Comparison of ENCODE assay signal across 31 cellular contexts in genomic region chr20:22791432-22791831, GRCh38.
"Had no signal": no experiment of that assay in that cellular context is flagged by ENCODE, and none has a peak within 500 bp of the region (broad histone marks: within the 10 kb centered on the region; RNA-seq: fewer than 3 reads in every experiment).

No MANE protein-coding gene starts in this region.

- H3K9me3 Mint-ChIP-seq: activated CD4-positive, alpha-beta memory T cell treated with anti-CD3 and anti-CD28 coated beads, Interleukin-2, amount 10 ng/mL, durations not matched to agents 7 days and 5 days; activated CD4-positive, alpha-beta T cell treated with anti-CD3 and anti-CD28 coated beads, Interleukin-2, amount 10 ng/mL, durations not matched to agents 7 days and 5 days; activated naive CD4-positive, alpha-beta T cell treated with anti-CD3 and anti-CD28 coated beads, Interleukin-2, amount 10 ng/mL, durations not matched to agents 7 days and 5 days; activated T-cell treated with anti-CD3 and anti-CD28 coated beads, Interleukin-2, amount 50 U/mL, for 24 hours; dendritic cell treated with granulocyte-macrophage colony-stimulating factor and Interleukin-4, amounts not matched to agents 40 ng/mL and 50 ng/mL, for 4 days; endodermal cell had no signal

- H3K4me1 ChIP-seq: colonic mucosa had no signal

- H3K27ac Mint-ChIP-seq: activated CD4-positive, alpha-beta memory T cell treated with anti-CD3 and anti-CD28 coated beads, Interleukin-2, amount 10 ng/mL, durations not matched to agents 7 days and 5 days; activated CD4-positive, alpha-beta T cell treated with anti-CD3 and anti-CD28 coated beads, Interleukin-2, amount 10 ng/mL, durations not matched to agents 7 days and 5 days; activated naive CD4-positive, alpha-beta T cell treated with anti-CD3 and anti-CD28 coated beads, Interleukin-2, amount 10 ng/mL, durations not matched to agents 7 days and 5 days; activated naive CD4-positive, alpha-beta T cell treated with anti-CD3 and anti-CD28 coated beads, Interleukin-2, amount 50 U/mL, for 72 hours; activated naive CD8-positive, alpha-beta T cell treated with anti-CD3 and anti-CD28 coated beads, Interleukin-2, amount 10 ng/mL, durations not matched to agents 7 days and 5 days; activated T-cell treated with anti-CD3 and anti-CD28 coated beads, Interleukin-2, amount 50 U/mL, for 24 hours; activated T-cell treated with anti-CD3 and anti-CD28 coated beads, Interleukin-2, amount 50 U/mL, for 72 hours; dendritic cell treated with granulocyte-macrophage colony-stimulating factor and Interleukin-4, amounts not matched to agents 40 ng/mL and 50 ng/mL, for 4 days; endodermal cell; WTC11 had no signal

- H3K27me3 Mint-ChIP-seq: activated CD4-positive, alpha-beta memory T cell treated with anti-CD3 and anti-CD28 coated beads, Interleukin-2, amount 10 ng/mL, durations not matched to agents 7 days and 5 days; activated CD4-positive, alpha-beta T cell treated with anti-CD3 and anti-CD28 coated beads, Interleukin-2, amount 10 ng/mL, durations not matched to agents 7 days and 5 days; activated naive CD4-positive, alpha-beta T cell treated with anti-CD3 and anti-CD28 coated beads, Interleukin-2, amount 10 ng/mL, durations not matched to agents 7 days and 5 days; activated T-cell treated with anti-CD3 and anti-CD28 coated beads, Interleukin-2, amount 50 U/mL, for 24 hours; dendritic cell treated with granulocyte-macrophage colony-stimulating factor and Interleukin-4, amounts not matched to agents 40 ng/mL and 50 ng/mL, for 4 days had no signal

- H2AFZ ChIP-seq: hepatocyte had no signal

- H3K4me3 ChIP-seq: body of pancreas, colonic mucosa, dorsolateral prefrontal cortex, esophagus muscularis mucosa, gastroesophageal sphincter, heart right ventricle, hepatocyte had no signal

- H3K27ac ChIP-seq: body of pancreas, colonic mucosa, dorsolateral prefrontal cortex, esophagus muscularis mucosa, hepatocyte, VCaP had no signal

- ATAC-seq: activated naive CD4-positive, alpha-beta T cell treated with anti-CD3 and anti-CD28 coated beads, Interleukin-2, amount 50 U/mL, for 72 hours; activated T-cell treated with anti-CD3 and anti-CD28 coated beads, Interleukin-2, amount 50 U/mL, for 72 hours; body of pancreas; gastroesophageal sphincter; WTC11 had no signal

- H3K4me3 Mint-ChIP-seq: activated CD4-positive, alpha-beta memory T cell treated with anti-CD3 and anti-CD28 coated beads, Interleukin-2, amount 10 ng/mL, durations not matched to agents 7 days and 5 days; activated CD4-positive, alpha-beta T cell treated with anti-CD3 and anti-CD28 coated beads, Interleukin-2, amount 10 ng/mL, durations not matched to agents 7 days and 5 days; activated naive CD4-positive, alpha-beta T cell treated with anti-CD3 and anti-CD28 coated beads, Interleukin-2, amount 10 ng/mL, durations not matched to agents 7 days and 5 days; activated naive CD8-positive, alpha-beta T cell treated with anti-CD3 and anti-CD28 coated beads, Interleukin-2, amount 10 ng/mL, durations not matched to agents 7 days and 5 days; activated T-cell treated with anti-CD3 and anti-CD28 coated beads, Interleukin-2, amount 50 U/mL, for 24 hours; activated T-cell treated with anti-CD3 and anti-CD28 coated beads, Interleukin-2, amount 50 U/mL, for 72 hours; dendritic cell treated with granulocyte-macrophage colony-stimulating factor and Interleukin-4, amounts not matched to agents 40 ng/mL and 50 ng/mL, for 4 days; endodermal cell; WTC11 had no signal

- H3K79me2 ChIP-seq: hepatocyte had no signal

- H3K27me3 ChIP-seq: body of pancreas, colonic mucosa, gastroesophageal sphincter, hepatocyte had no signal

- H3K4me2 ChIP-seq: hepatocyte had no signal

- DNase-seq: activated CD4-positive, alpha-beta memory T cell treated with anti-CD3 and anti-CD28 coated beads, Interleukin-2, amount 10 ng/mL, durations not matched to agents 7 days and 5 days; activated CD4-positive, alpha-beta T cell treated with anti-CD3 and anti-CD28 coated beads for 1 hour; activated CD4-positive, alpha-beta T cell treated with anti-CD3 and anti-CD28 coated beads for 4 hours; activated CD4-positive, alpha-beta T cell treated with anti-CD3 and anti-CD28 coated beads, Interleukin-2, amount 10 ng/mL, durations not matched to agents 7 days and 5 days; activated CD4-positive, alpha-beta T cell treated with anti-CD3 and anti-CD28 coated beads, Interleukin-2, amount 50 U/mL, for 4 hours; activated CD8-positive, alpha-beta memory T cell treated with anti-CD3 and anti-CD28 coated beads, Interleukin-2, amount 50 U/mL, for 48 hours; activated gamma-delta T cell; activated naive CD4-positive, alpha-beta T cell; activated naive CD4-positive, alpha-beta T cell treated with anti-CD3 and anti-CD28 coated beads, Interleukin-2, amount 10 ng/mL, durations not matched to agents 7 days and 5 days; activated naive CD8-positive, alpha-beta T cell treated with anti-CD3 and anti-CD28 coated beads, Interleukin-2, amount 10 ng/mL, durations not matched to agents 7 days and 5 days; activated T-cell treated with anti-CD3 and anti-CD28 coated beads for 4 hours; activated T-cell treated with anti-CD3 and anti-CD28 coated beads, Interleukin-2, amount 50 U/mL, for 24 hours; activated T-cell treated with anti-CD3 and anti-CD28 coated beads, Interleukin-2, amount 50 U/mL, for 72 hours; anterior cingulate cortex; body of pancreas; caudate nucleus; colonic mucosa; dorsolateral prefrontal cortex; effector memory CD4-positive, alpha-beta T cell; endodermal cell; erythroblast; foreskin melanocyte; heart right ventricle; T-helper 2 cell had no signal

- H3K9me3 ChIP-seq: body of pancreas, colonic mucosa, esophagus muscularis mucosa, gastroesophageal sphincter, heart right ventricle had no signal

- H3K4me1 Mint-ChIP-seq: activated CD4-positive, alpha-beta memory T cell treated with anti-CD3 and anti-CD28 coated beads, Interleukin-2, amount 10 ng/mL, durations not matched to agents 7 days and 5 days; activated CD4-positive, alpha-beta T cell treated with anti-CD3 and anti-CD28 coated beads, Interleukin-2, amount 10 ng/mL, durations not matched to agents 7 days and 5 days; activated naive CD4-positive, alpha-beta T cell treated with anti-CD3 and anti-CD28 coated beads, Interleukin-2, amount 10 ng/mL, durations not matched to agents 7 days and 5 days; activated naive CD8-positive, alpha-beta T cell treated with anti-CD3 and anti-CD28 coated beads, Interleukin-2, amount 10 ng/mL, durations not matched to agents 7 days and 5 days had no signal

- H3K36me3 ChIP-seq: colonic mucosa, esophagus muscularis mucosa, gastroesophageal sphincter, heart right ventricle had no signal

- H3K36me3 Mint-ChIP-seq: activated naive CD4-positive, alpha-beta T cell treated with anti-CD3 and anti-CD28 coated beads, Interleukin-2, amount 10 ng/mL, durations not matched to agents 7 days and 5 days; activated naive CD8-positive, alpha-beta T cell treated with anti-CD3 and anti-CD28 coated beads, Interleukin-2, amount 10 ng/mL, durations not matched to agents 7 days and 5 days; WTC11 had no signal
